In the genomic region with DNA sequence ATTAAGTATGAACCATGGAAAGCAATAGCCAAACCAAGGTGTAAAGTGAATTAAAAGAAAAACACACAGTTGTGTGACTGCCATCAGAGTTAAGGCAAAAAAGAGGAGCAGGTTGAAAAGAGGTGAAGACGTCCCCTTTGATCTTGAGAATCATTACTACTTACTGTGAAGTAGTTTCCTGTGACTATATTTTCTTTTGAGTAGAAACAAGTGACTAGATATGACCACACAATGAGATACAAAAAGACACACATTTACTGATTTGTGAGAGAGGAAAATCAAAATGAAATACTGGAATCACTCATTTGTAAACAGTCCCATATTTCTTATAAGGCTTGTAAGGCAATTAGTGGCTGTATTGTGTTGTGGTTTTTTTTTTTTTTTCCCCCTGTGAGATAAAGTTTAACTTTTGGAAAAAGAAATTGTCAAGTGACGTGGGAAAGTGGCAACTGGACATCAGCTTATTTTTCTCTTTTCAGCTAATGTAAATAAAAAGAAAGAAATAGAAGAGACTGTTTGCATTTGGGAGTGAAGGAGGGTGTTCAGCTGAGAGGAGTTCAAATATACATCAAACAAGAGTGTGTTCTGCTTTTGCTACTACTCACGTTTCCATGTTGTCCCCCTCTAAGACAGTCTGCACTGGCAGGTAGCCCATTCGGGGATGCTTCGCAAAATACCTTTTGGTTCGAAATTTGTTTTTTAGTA, we compare ENCODE assay signal across 1 cellular context.
TF ChIP-seq lines count a peak whose summit lies in the region.

No MANE protein-coding gene starts in this region.

TF ChIP-seq in GM12878, 131 proteins besides CTCF, POLR2A, EP300 and RAD21 (continued from another document):
- peak; percentile 50 for TF ChIP-seq ATF2 (IDR thresholded peaks at IDR 0.05; ENCODE audit: low read length)
- 0 out of 4 replicates have a peak, but pooled peaks of 1 of the 2 experiments have one; percentile 41 for TF ChIP-seq IKZF2 (IDR thresholded peaks at IDR 0.05)
- peak; percentile 64 for TF ChIP-seq RUNX3 (IDR thresholded peaks at IDR 0.05; ENCODE audit: low read length)
- TF ChIP-seq STAT1 (conservative IDR thresholded peaks at IDR 0.05): no peak
- peak; percentile 76 for TF ChIP-seq TCF7 (IDR thresholded peaks at IDR 0.05; ENCODE audit: borderline replicate concordance)
- TF ChIP-seq, protein P1, sequence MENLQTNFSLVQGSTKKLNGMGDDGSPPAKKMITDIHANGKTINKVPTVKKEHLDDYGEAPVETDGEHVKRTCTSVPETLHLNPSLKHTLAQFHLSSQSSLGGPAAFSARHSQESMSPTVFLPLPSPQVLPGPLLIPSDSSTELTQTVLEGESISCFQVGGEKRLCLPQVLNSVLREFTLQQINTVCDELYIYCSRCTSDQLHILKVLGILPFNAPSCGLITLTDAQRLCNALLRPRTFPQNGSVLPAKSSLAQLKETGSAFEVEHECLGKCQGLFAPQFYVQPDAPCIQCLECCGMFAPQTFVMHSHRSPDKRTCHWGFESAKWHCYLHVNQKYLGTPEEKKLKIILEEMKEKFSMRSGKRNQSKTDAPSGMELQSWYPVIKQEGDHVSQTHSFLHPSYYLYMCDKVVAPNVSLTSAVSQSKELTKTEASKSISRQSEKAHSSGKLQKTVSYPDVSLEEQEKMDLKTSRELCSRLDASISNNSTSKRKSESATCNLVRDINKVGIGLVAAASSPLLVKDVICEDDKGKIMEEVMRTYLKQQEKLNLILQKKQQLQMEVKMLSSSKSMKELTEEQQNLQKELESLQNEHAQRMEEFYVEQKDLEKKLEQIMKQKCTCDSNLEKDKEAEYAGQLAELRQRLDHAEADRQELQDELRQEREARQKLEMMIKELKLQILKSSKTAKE (IDR thresholded peaks at IDR 0.05; ENCODE audit: low read depth, poor library complexity, severe bottlenecking): peak; percentile 29
- TF ChIP-seq GATAD2B (conservative IDR thresholded peaks at IDR 0.05; ENCODE audit: low read depth): 0 out of 2 replicates have a peak, but pooled peaks have one; percentile 34
- no peak for TF ChIP-seq HDGF (IDR thresholded peaks at IDR 0.05)
- peak; percentile 47 for TF ChIP-seq ATF7 (IDR thresholded peaks at IDR 0.05; ENCODE audit: low read depth)
- peak; percentile 77; the same call in 1 of the 2 replicates for TF ChIP-seq ZNF24 (IDR thresholded peaks at IDR 0.05)
- peak; percentile 58; the same call in 1 of the 2 replicates for TF ChIP-seq NFIC (IDR thresholded peaks at IDR 0.05; ENCODE audit: low read depth, low read length)
- TF ChIP-seq RFX5 (IDR thresholded peaks at IDR 0.05; ENCODE audit: low read depth, low read length): peak; percentile 75
- TF ChIP-seq CREB1 (IDR thresholded peaks at IDR 0.05; ENCODE audit: low read depth): peak; percentile 74
- 0 out of 2 replicates have a peak, but pooled peaks have one; percentile 34 for TF ChIP-seq DPF2 (IDR thresholded peaks at IDR 0.05)
- TF ChIP-seq JUNB (IDR thresholded peaks at IDR 0.05): peak; percentile 65
- 0 out of 2 replicates have a peak, but pooled peaks have one; percentile 48 for TF ChIP-seq IRF4 (IDR thresholded peaks at IDR 0.05; ENCODE audit: low read depth, low read length)
